ENCODE assay signal across 8 cellular contexts in genomic region chr2:43219383-43220228, GRCh38. TPM values are rescaled to one million over a fixed set of nuclear protein-coding genes. Genes with fewer than 3 reads are reported as not detected.
DNase-seq lines count a peak whose midpoint lies in the region; TF ChIP-seq lines count a peak whose summit lies in the region.

No MANE protein-coding gene starts in this region.

- H3K36me3 Mint-ChIP-seq in brain = peaks cover 15% of the 10 kb centered on the region

- H3K9me3 ChIP-seq in iPS-18c (ENCODE audit: control insufficient read depth, insufficient read depth, low read length) = no peaks in the 10 kb centered on the region

- peaks cover 18% of the 10 kb centered on the region for H3K27me3 Mint-ChIP-seq in brain

- peak overlapping the region; percentile 80 to 89 (median 85) for H3K4me3 Mint-ChIP-seq in brain

- H3K4me1 Mint-ChIP-seq in brain = peaks cover 62% of the 10 kb centered on the region

- H3K27ac ChIP-seq in skin epidermis = peak overlapping the region; percentile 72 to 100 (median 98)

- peak overlapping the region; percentile 94 to 99 (median 99) for H3K27ac Mint-ChIP-seq in brain

- peak overlapping the region; percentile 55 for H3K4me3 ChIP-seq in GM12864 (ENCODE audit: low read depth, low read length)
- peak overlapping the region; percentile 74 for H3K4me3 ChIP-seq in HFF-Myc (replicated peaks; ENCODE audit: low read depth, low read length)
- peak overlapping the region; percentile 48 for H3K4me3 ChIP-seq in iPS-18c (ENCODE audit: insufficient read depth, low read depth, low read length)
- peak overlapping the region; percentile 25 to 91 (median 81) for H3K4me3 ChIP-seq in skin epidermis

- peak; percentile 94 for DNase-seq in GM12864 (ENCODE audit: low read depth)
- DNase-seq in HFF-Myc (ENCODE audit: extremely low read depth, low read depth) = peak; percentile 85
- peak; percentile 95 for DNase-seq in NAMALWA (ENCODE audit: low spot score)
- DNase-seq in UCSD-AML1 (lab: John Stamatoyannopoulos, UW; ENCODE audit: unreplicated experiment) = peak; percentile 94
- no peak for DNase-seq in NCI-H128 (lab: John Stamatoyannopoulos, UW; ENCODE audit: unreplicated experiment)

- peaks cover 0 to 4% (median 2%) of the 10 kb centered on the region in 5 experiments for H3K9me3 Mint-ChIP-seq in brain

- no peak for TF ChIP-seq CTCF in GM12864 (IDR thresholded peaks at IDR 0.05; ENCODE audit: low read depth, low read length, missing control alignments)
- no peak for TF ChIP-seq CTCF in HFF-Myc (IDR thresholded peaks at IDR 0.05; ENCODE audit: low read depth, low read length, missing control alignments)
- TF ChIP-seq CTCF in brain (conservative IDR thresholded peaks at IDR 0.05) = no peak

RNA-seq across cellular contexts. Expression of gene ZFP36L2, which starts 6.8 kb away (rescaled TPM):
- polyA plus RNA-seq in brain (ENCODE audit: insufficient read depth, low read depth, low replicate concordance) = 16.1 TPM
